Comparison of ENCODE assay signal across 36 cellular contexts in genomic region chr3:74091204-74091603, GRCh38.
"Had no signal": no experiment of that assay in that cellular context is flagged by ENCODE, and none has a peak within 500 bp of the region (broad histone marks: within the 10 kb centered on the region; RNA-seq: fewer than 3 reads in every experiment).

No MANE protein-coding gene starts in this region.

- H3K36me3 ChIP-seq: adrenal gland, ascending aorta, breast epithelium, cardiac muscle cell, colonic mucosa, gastroesophageal sphincter, heart right ventricle, WERI-Rb-1 had no signal

- H3K4me1 Mint-ChIP-seq: activated B cell treated with CpG ODN at 0.5 μM for 24 hours; activated naive CD4-positive, alpha-beta T cell treated with anti-CD3 and anti-CD28 coated beads, Interleukin-2, amount 50 U/mL, for 24 hours; activated naive CD8-positive, alpha-beta T cell treated with anti-CD3 and anti-CD28 coated beads for 36 hours; activated naive CD8-positive, alpha-beta T cell treated with anti-CD3 and anti-CD28 coated beads, Interleukin-2, amount 50 U/mL, for 24 hours; activated T-helper 17 cell treated with anti-CD3 and anti-CD28 coated beads, Interleukin-2, amount 50 U/mL, for 72 hours; brain; T-helper 17 cell had no signal

- H3K9me3 ChIP-seq: ascending aorta, breast epithelium, colonic mucosa, gastroesophageal sphincter, heart right ventricle had no signal

- H3K27ac ChIP-seq: adrenal gland, ascending aorta, breast epithelium, cardiac muscle cell, colonic mucosa, epithelial cell of prostate, gastroesophageal sphincter, heart right ventricle, WERI-Rb-1 had no signal

- H3K27ac Mint-ChIP-seq: activated B cell treated with CpG ODN at 0.5 μM for 24 hours; activated CD8-positive, alpha-beta T cell treated with anti-CD3 and anti-CD28 coated beads for 36 hours; activated naive CD4-positive, alpha-beta T cell treated with anti-CD3 and anti-CD28 coated beads, Interleukin-2, amount 50 U/mL, for 24 hours; activated naive CD8-positive, alpha-beta T cell treated with anti-CD3 and anti-CD28 coated beads for 36 hours; activated naive CD8-positive, alpha-beta T cell treated with anti-CD3 and anti-CD28 coated beads, Interleukin-2, amount 50 U/mL, for 24 hours; activated T-helper 17 cell treated with anti-CD3 and anti-CD28 coated beads, Interleukin-2, amount 50 U/mL, for 72 hours; brain; T-helper 17 cell; T-helper 2 cell treated with Interferon-gamma antibody and Interleukin-4, amounts not matched to agents 5 μg/mL and 100 μg/mL, for 36 hours had no signal

- H3K27me3 ChIP-seq: adrenal gland, ascending aorta, breast epithelium, cardiac muscle cell, colonic mucosa, gastroesophageal sphincter had no signal

- FAIRE-seq: endometrium, endothelial cell of umbilical vein had no signal

- H3K4me3 Mint-ChIP-seq: activated B cell treated with CpG ODN at 0.5 μM for 24 hours; activated CD8-positive, alpha-beta T cell treated with anti-CD3 and anti-CD28 coated beads for 36 hours; activated naive CD4-positive, alpha-beta T cell treated with anti-CD3 and anti-CD28 coated beads, Interleukin-2, amount 50 U/mL, for 24 hours; activated naive CD8-positive, alpha-beta T cell treated with anti-CD3 and anti-CD28 coated beads for 36 hours; activated naive CD8-positive, alpha-beta T cell treated with anti-CD3 and anti-CD28 coated beads, Interleukin-2, amount 50 U/mL, for 24 hours; activated T-cell treated with anti-CD3 and anti-CD28 coated beads, Interleukin-2, amount 50 U/mL, for 4 hours; activated T-helper 17 cell treated with anti-CD3 and anti-CD28 coated beads, Interleukin-2, amount 50 U/mL, for 72 hours; brain; T-helper 17 cell; T-helper 2 cell treated with Interferon-gamma antibody and Interleukin-4, amounts not matched to agents 5 μg/mL and 100 μg/mL, for 36 hours had no signal

- H3K27me3 Mint-ChIP-seq: activated B cell treated with CpG ODN at 0.5 μM for 24 hours; activated CD8-positive, alpha-beta T cell treated with anti-CD3 and anti-CD28 coated beads for 36 hours; activated naive CD4-positive, alpha-beta T cell treated with anti-CD3 and anti-CD28 coated beads, Interleukin-2, amount 50 U/mL, for 24 hours; activated naive CD8-positive, alpha-beta T cell treated with anti-CD3 and anti-CD28 coated beads for 36 hours; activated naive CD8-positive, alpha-beta T cell treated with anti-CD3 and anti-CD28 coated beads, Interleukin-2, amount 50 U/mL, for 24 hours; activated T-helper 17 cell treated with anti-CD3 and anti-CD28 coated beads, Interleukin-2, amount 50 U/mL, for 72 hours; T-helper 17 cell had no signal

- DNase-seq: activated B cell treated with CpG ODN at 0.5 μM for 24 hours; activated CD4-positive, alpha-beta T cell treated with anti-CD3 and anti-CD28 coated beads for 48 hours; activated CD4-positive, alpha-beta T cell treated with anti-CD3 and anti-CD28 coated beads, Interleukin-2, amount 50 U/mL, for 1 hour; activated CD4-positive, alpha-beta T cell treated with anti-CD3 and anti-CD28 coated beads, Interleukin-2, amount 50 U/mL, for 48 hours; activated CD8-positive, alpha-beta memory T cell treated with anti-CD3 and anti-CD28 coated beads for 24 hours; activated CD8-positive, alpha-beta T cell treated with anti-CD3 and anti-CD28 coated beads for 36 hours; activated effector memory CD4-positive, alpha-beta T cell treated with Interleukin-2 at 50 U/mL for 16 hours; activated gamma-delta T cell treated with Interleukin-2 at 50 U/mL for 16 hours; activated naive CD4-positive, alpha-beta T cell treated with Interleukin-2 at 50 U/mL for 16 hours; activated naive CD8-positive, alpha-beta T cell treated with anti-CD3 and anti-CD28 coated beads for 36 hours; activated naive CD8-positive, alpha-beta T cell treated with anti-CD3 and anti-CD28 coated beads, Interleukin-2, amount 50 U/mL, for 24 hours; activated T-cell treated with anti-CD3 and anti-CD28 coated beads, Interleukin-2, amount 50 U/mL, for 4 hours; adrenal gland; amygdala; central memory CD4-positive, alpha-beta T cell; cerebellar nuclear complex; colonic mucosa; effector CD8-positive, alpha-beta T cell; foreskin melanocyte; heart right ventricle; T-helper 1 cell; T-helper 17 cell; T1000; WERI-Rb-1 had no signal

- H3K4me3 ChIP-seq: adrenal gland, ascending aorta, breast epithelium, cardiac muscle cell, colonic mucosa, gastroesophageal sphincter, heart right ventricle had no signal

- H3K4me1 ChIP-seq: adrenal gland, ascending aorta, breast epithelium, colonic mucosa, gastroesophageal sphincter, heart right ventricle had no signal

- ATAC-seq: activated CD4-positive, CD25-positive, alpha-beta regulatory T cell treated with anti-CD3 and anti-CD28 coated beads, Interleukin-2, amount 50 U/mL, for 24 hours; activated CD8-positive, alpha-beta T cell treated with anti-CD3 and anti-CD28 coated beads for 36 hours; activated naive CD8-positive, alpha-beta T cell treated with anti-CD3 and anti-CD28 coated beads, Interleukin-2, amount 50 U/mL, for 24 hours; activated T-cell treated with anti-CD3 and anti-CD28 coated beads, Interleukin-2, amount 50 U/mL, for 4 hours; activated T-helper 17 cell treated with anti-CD3 and anti-CD28 coated beads, Interleukin-2, amount 50 U/mL, for 72 hours; gastroesophageal sphincter; heart right ventricle; T-helper 17 cell had no signal

- H3K36me3 Mint-ChIP-seq: activated naive CD4-positive, alpha-beta T cell treated with anti-CD3 and anti-CD28 coated beads, Interleukin-2, amount 50 U/mL, for 24 hours; activated naive CD8-positive, alpha-beta T cell treated with anti-CD3 and anti-CD28 coated beads for 36 hours; brain had no signal
